In the genomic region with DNA sequence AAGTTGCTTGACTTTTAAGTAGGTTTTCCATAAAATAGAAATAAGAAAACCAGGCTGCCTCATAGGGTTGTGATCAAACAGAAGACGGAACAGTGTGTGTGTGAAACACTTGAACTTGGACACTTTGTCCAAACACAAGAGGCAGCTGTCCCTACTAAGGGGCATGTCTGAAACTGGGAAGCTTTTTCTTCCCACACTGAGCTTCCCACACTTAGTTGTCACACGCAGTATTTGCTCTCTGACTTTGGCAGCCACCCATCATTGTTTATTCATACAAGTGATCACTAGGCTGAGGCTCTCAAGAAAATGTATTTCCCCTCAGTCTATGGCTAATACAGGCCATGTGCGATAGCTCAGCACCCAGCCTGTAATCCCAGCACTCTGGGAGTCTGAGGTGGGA, we compare ENCODE assay signal across 9 cellular contexts. TPM values are rescaled to one million over a fixed set of nuclear protein-coding genes. Genes with fewer than 3 reads are reported as not detected.
DNase-seq lines count a peak whose midpoint lies in the region; ATAC-seq and FAIRE-seq lines count a peak whose summit lies in the region.
"Had no signal": no experiment of that assay in that cellular context is flagged by ENCODE, and none has a peak within 500 bp of the region (broad histone marks: within the 10 kb centered on the region; RNA-seq: fewer than 3 reads in every experiment).

No MANE protein-coding gene starts in this region.

- ATAC-seq in Right ventricle myocardium superior (ENCODE audit: poor library complexity) = peak; percentile 7

- H3K4me3 ChIP-seq in SK-N-MC = peak overlapping the region; percentile 75; the same call in 1 of the 2 replicates
- no peak overlapping the region for H3K4me3 ChIP-seq in H7 (ENCODE audit: insufficient read depth, low read depth, low read length)

- H3K9me3 ChIP-seq in SK-N-MC (ENCODE audit: low read depth, low read length) = no peaks in the 10 kb centered on the region
- H3K9me3 ChIP-seq: neutrophil had no signal

- peak overlapping the region; percentile 82; the same call in 1 of the 2 replicates for H3K27ac ChIP-seq in SK-N-MC

- H3K9ac ChIP-seq in SK-N-MC (ENCODE audit: insufficient read length) = no peak overlapping the region

- peaks cover 6% of the 10 kb centered on the region; the same call in 1 of the 2 replicates for H3K27me3 ChIP-seq in H7 (ENCODE audit: control insufficient read depth, insufficient read depth, low read length)
- H3K27me3 ChIP-seq: neutrophil had no signal

- DNase-seq in DMS79 treated with DMSO at 0.1 percent for 48 hours (lab: John Stamatoyannopoulos, UW) (peak; percentile 54), SK-N-MC (ENCODE audit: low read depth, low spot score) (no peak), Right ventricle myocardium superior (no peak), putamen (ENCODE audit: low spot score) (peak; percentile 88), GOT3 (lab: John Stamatoyannopoulos, UW) (no peak), H7 (no peak), urothelium cell line (ENCODE audit: low spot score) (no peak)
- DNase-seq in effector CD4-positive, alpha-beta T cell = no peak

- intact Hi-C loops in Right ventricle myocardium superior (cut with DNase I) = no loop called here

- no peak for FAIRE-seq in urothelium cell line (lab: Jason Lieb, UNC)

- H3K36me3 ChIP-seq in SK-N-MC (ENCODE audit: insufficient read depth, low read length) = no peaks in the 10 kb centered on the region
- no peaks in the 10 kb centered on the region for H3K36me3 ChIP-seq in H7 (replicated peaks; ENCODE audit: control insufficient read depth, insufficient read depth, low read length)
- H3K36me3 ChIP-seq: neutrophil had no signal

RNA-seq across cellular contexts. Expression of a gene that starts 1.2 kb away (rescaled TPM):
- not detected for total RNA-seq in Right ventricle myocardium superior
- not detected in 2 replicates for total RNA-seq in H7 (2014; rRNA removed; shearing (Covaris generic))

RNA-seq across cellular contexts. Expression of a gene that starts 34.4 kb away (rescaled TPM):
- total RNA-seq in Right ventricle myocardium superior = 713 TPM
- total RNA-seq in H7 (2014; rRNA removed; shearing (Covaris generic)) = 15.2 and 16.7 TPM in 2 replicates

Comparison
In these comparisons a context has a peak if more than half of its experiments do, and no peak if none do; other contexts are left out.
1. DNase-seq: peak in DMS79 treated with DMSO at 0.1 percent for 48 hours (single experiment) and putamen (single experiment); none in SK-N-MC (single experiment), Right ventricle myocardium superior (single experiment), GOT3 (single experiment), H7 (single experiment), effector CD4-positive, alpha-beta T cell (single experiment) and urothelium cell line (single experiment).
2. RNA of a gene that starts 34.4 kb away (total RNA-seq): 713 TPM in Right ventricle myocardium superior (single experiment); 15.2 to 16.7 TPM in H7; every median in the first group is over 10 times any median in the second.